ENCODE assay signal across 1 cellular context in the genomic region with DNA sequence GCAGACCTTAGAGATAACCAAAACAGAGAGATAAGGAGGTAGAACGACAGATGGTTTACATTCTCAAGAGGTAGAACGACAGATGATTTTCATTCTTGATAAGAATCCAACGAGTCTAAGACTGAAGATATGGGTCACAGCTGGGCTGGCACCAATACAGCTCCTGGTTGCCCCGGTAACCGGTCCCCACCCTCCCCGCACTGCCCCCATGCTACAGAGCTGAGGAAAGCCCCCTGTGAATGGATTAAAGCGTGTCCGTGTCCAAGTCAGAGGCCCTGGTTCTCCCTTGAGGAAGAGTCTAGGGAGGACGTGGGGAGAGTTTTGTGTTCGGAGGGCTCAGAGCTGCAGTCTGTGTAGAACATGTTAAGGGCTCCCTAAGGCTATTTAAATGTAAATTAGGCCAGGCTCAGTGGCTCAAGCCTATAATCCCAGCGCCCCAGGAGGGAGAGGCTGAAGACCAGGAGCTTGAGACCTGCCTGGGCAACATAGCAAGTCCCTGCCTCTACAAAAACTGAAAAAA.
TF ChIP-seq lines count a peak whose summit lies in the region.

No MANE protein-coding gene starts in this region.

TF ChIP-seq in H1, 55 proteins besides CTCF, POLR2A, EP300 and RAD21 (continued from another document):
- peak; percentile 37; the same call in 1 of the 2 replicates for TF ChIP-seq EGR1 (IDR thresholded peaks at IDR 0.05; ENCODE audit: borderline replicate concordance, low read depth, low read length)
- no peak for TF ChIP-seq POLR2AphosphoS5 (IDR thresholded peaks at IDR 0.05; ENCODE audit: low read depth, low read length)
- peak; percentile 52; the same call in 1 of the 2 replicates for TF ChIP-seq KDM1A (IDR thresholded peaks at IDR 0.05; ENCODE audit: borderline replicate concordance, low read length)
- TF ChIP-seq, protein P1, sequence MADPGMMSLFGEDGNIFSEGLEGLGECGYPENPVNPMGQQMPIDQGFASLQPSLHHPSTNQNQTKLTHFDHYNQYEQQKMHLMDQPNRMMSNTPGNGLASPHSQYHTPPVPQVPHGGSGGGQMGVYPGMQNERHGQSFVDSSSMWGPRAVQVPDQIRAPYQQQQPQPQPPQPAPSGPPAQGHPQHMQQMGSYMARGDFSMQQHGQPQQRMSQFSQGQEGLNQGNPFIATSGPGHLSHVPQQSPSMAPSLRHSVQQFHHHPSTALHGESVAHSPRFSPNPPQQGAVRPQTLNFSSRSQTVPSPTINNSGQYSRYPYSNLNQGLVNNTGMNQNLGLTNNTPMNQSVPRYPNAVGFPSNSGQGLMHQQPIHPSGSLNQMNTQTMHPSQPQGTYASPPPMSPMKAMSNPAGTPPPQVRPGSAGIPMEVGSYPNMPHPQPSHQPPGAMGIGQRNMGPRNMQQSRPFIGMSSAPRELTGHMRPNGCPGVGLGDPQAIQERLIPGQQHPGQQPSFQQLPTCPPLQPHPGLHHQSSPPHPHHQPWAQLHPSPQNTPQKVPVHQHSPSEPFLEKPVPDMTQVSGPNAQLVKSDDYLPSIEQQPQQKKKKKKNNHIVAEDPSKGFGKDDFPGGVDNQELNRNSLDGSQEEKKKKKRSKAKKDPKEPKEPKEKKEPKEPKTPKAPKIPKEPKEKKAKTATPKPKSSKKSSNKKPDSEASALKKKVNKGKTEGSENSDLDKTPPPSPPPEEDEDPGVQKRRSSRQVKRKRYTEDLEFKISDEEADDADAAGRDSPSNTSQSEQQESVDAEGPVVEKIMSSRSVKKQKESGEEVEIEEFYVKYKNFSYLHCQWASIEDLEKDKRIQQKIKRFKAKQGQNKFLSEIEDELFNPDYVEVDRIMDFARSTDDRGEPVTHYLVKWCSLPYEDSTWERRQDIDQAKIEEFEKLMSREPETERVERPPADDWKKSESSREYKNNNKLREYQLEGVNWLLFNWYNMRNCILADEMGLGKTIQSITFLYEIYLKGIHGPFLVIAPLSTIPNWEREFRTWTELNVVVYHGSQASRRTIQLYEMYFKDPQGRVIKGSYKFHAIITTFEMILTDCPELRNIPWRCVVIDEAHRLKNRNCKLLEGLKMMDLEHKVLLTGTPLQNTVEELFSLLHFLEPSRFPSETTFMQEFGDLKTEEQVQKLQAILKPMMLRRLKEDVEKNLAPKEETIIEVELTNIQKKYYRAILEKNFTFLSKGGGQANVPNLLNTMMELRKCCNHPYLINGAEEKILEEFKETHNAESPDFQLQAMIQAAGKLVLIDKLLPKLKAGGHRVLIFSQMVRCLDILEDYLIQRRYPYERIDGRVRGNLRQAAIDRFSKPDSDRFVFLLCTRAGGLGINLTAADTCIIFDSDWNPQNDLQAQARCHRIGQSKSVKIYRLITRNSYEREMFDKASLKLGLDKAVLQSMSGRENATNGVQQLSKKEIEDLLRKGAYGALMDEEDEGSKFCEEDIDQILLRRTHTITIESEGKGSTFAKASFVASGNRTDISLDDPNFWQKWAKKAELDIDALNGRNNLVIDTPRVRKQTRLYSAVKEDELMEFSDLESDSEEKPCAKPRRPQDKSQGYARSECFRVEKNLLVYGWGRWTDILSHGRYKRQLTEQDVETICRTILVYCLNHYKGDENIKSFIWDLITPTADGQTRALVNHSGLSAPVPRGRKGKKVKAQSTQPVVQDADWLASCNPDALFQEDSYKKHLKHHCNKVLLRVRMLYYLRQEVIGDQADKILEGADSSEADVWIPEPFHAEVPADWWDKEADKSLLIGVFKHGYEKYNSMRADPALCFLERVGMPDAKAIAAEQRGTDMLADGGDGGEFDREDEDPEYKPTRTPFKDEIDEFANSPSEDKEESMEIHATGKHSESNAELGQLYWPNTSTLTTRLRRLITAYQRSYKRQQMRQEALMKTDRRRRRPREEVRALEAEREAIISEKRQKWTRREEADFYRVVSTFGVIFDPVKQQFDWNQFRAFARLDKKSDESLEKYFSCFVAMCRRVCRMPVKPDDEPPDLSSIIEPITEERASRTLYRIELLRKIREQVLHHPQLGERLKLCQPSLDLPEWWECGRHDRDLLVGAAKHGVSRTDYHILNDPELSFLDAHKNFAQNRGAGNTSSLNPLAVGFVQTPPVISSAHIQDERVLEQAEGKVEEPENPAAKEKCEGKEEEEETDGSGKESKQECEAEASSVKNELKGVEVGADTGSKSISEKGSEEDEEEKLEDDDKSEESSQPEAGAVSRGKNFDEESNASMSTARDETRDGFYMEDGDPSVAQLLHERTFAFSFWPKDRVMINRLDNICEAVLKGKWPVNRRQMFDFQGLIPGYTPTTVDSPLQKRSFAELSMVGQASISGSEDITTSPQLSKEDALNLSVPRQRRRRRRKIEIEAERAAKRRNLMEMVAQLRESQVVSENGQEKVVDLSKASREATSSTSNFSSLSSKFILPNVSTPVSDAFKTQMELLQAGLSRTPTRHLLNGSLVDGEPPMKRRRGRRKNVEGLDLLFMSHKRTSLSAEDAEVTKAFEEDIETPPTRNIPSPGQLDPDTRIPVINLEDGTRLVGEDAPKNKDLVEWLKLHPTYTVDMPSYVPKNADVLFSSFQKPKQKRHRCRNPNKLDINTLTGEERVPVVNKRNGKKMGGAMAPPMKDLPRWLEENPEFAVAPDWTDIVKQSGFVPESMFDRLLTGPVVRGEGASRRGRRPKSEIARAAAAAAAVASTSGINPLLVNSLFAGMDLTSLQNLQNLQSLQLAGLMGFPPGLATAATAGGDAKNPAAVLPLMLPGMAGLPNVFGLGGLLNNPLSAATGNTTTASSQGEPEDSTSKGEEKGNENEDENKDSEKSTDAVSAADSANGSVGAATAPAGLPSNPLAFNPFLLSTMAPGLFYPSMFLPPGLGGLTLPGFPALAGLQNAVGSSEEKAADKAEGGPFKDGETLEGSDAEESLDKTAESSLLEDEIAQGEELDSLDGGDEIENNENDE (IDR thresholded peaks at IDR 0.05; ENCODE audit: insufficient replicate concordance, low read length) = no peak
- no peak for TF ChIP-seq NRF1 (IDR thresholded peaks at IDR 0.05; ENCODE audit: low read depth, low read length)
- no peak for TF ChIP-seq TBP (IDR thresholded peaks at IDR 0.05; ENCODE audit: low read depth, low read length)
